1 cellular context compared by ENCODE assay signal in the genomic region with DNA sequence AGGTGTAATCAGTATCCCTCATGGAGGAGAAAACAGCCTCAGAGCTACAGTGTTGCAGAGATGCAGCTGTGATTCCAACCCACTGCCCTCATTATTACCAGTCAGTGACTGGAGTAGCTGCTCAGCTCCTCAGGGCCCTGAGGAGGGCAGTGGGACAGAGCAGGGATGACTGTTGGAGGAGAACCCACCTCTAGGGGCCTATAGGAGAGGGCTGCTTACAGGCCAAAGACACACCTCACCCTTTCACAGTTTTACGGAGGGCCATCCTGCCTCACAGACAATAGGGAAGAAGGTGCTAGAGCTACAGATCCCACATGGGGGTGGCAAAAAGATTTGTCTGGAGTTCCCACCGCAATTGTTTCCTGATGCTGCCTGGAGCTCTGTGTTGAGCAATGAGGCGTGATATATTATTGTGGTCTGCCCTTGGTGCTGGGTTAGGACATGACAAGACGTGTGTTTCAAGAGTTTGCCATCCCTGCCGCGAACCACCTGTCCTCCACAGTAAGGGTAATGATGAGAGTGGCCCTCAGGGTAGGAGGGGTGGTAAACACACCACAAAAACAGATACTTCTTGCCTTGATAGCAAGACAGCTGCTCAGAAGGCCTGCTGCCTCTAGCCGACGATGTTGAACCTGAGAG.
TF ChIP-seq lines count a peak whose summit lies in the region.

No MANE protein-coding gene starts in this region.

TF ChIP-seq in H1, 55 proteins besides CTCF, POLR2A, EP300 and RAD21:
- TF ChIP-seq YY1 (IDR thresholded peaks at IDR 0.05; ENCODE audit: low read depth, low read length) = no peak
- no peak for TF ChIP-seq POU5F1 (IDR thresholded peaks at IDR 0.05; ENCODE audit: low read depth, low read length)
- TF ChIP-seq TBP (IDR thresholded peaks at IDR 0.05; ENCODE audit: low read depth, low read length) = no peak
- no peak for TF ChIP-seq TAF7 (optimal IDR thresholded peaks at IDR 0.05; ENCODE audit: borderline replicate concordance, low read depth, low read length)
TF ChIP-seq in H1: peak in this region for 0.
